Comparison of ENCODE assay signal across 24 cellular contexts in the genomic region with DNA sequence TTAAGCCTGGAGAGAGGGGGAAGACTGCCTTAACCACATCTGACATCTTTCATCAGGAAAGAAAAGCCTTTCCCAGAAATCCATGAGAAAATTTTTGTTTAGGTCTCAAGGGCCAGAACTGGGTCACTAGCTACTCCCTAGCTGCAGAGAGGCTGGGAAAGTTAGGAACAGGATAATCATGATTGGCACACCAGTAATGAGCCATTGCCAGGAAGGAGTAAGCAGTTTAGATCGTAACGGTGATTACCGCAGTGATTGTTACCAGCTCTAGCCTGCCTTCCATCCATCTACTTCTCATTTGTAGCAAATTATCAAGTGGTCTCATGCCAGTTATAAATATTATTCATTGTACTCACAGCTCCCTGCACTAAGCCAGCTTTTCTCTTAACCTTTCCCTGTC.
"Had no signal": no experiment of that assay in that cellular context is flagged by ENCODE, and none has a peak within 500 bp of the region (broad histone marks: within the 10 kb centered on the region; RNA-seq: fewer than 3 reads in every experiment).

No MANE protein-coding gene starts in this region.

- H3K9me3 ChIP-seq: Peyer's patch, SJCRH30 had no signal

- H3K27ac Mint-ChIP-seq: IgD-negative memory B cell had no signal

- H3K4me3 Mint-ChIP-seq: IgD-negative memory B cell had no signal

- H3K4me3 ChIP-seq: K562, Peyer's patch, SJCRH30, SK-N-MC had no signal

- H3K27me3 Mint-ChIP-seq: IgD-negative memory B cell had no signal

- H3K4me1 ChIP-seq: Peyer's patch, SJCRH30 had no signal

- DNase-seq: Kasumi-1, MM.1S, NCI-H1092 treated with DMSO at 0.1 percent for 48 hours, NCI-H1436, NCI-H187, NCI-H2029, NCI-H2081 treated with DMSO at 0.1 percent for 48 hours, NCI-H2171, NCI-H226, NCI-H446, NCI-H510A, NCI-H524 treated with DMSO at 0.1 percent for 48 hours, NCI-H69, NCI-H774, PC-3, Peyer's patch, SHP77 treated with DMSO at 0.1 percent for 48 hours, SJCRH30 had no signal

- H3K27ac ChIP-seq: HL-60, KMS-11, Peyer's patch, SJCRH30, SK-N-MC had no signal

- H3K36me3 ChIP-seq: Peyer's patch, SJCRH30 had no signal

- H3K27me3 ChIP-seq: Peyer's patch, SJCRH30 had no signal

- ATAC-seq: K562, PC-3, Right ventricle myocardium inferior had no signal
